Comparison of ENCODE assay signal across 19 cellular contexts in the genomic region with DNA sequence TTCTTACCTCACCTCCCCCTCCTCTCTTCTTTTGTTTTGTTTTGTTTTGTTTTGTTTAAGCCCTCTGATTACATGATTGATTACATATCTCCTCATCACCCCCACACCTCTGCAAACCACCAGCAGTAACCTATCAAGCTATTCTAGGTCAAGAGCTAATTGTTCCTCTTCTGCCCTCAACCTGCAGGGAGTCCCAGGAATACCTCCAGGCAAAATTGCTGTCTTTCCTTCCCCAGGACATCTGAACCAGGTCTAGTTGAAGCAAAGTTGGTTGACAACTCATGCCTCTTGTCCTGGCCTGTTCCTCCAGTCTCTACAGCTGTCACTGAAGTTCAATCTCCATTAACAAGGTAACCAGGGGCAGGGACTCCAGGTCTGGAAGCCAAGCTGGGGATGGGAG.
"Had no signal": no experiment of that assay in that cellular context is flagged by ENCODE, and none has a peak within 500 bp of the region (broad histone marks: within the 10 kb centered on the region; RNA-seq: fewer than 3 reads in every experiment).

No MANE protein-coding gene starts in this region.

- H3K27ac ChIP-seq: cardiac muscle cell, spleen, tibial artery had no signal

- DNase-seq: activated B cell treated with CpG ODN at 0.5 μM for 24 hours; activated CD4-positive, alpha-beta T cell treated with anti-CD3 and anti-CD28 coated beads for 4 hours; activated CD4-positive, alpha-beta T cell treated with anti-CD3 and anti-CD28 coated beads, Interleukin-2, amount 50 U/mL, for 48 hours; activated naive CD8-positive, alpha-beta T cell treated with anti-CD3 and anti-CD28 coated beads, Interleukin-2, amount 10 ng/mL, durations not matched to agents 7 days and 5 days; amygdala; cortex of kidney; erythroblast; foreskin fibroblast; midbrain; natural killer cell; spleen; stimulated activated CD4-positive, alpha-beta T cell treated with anti-CD3 and anti-CD28 coated beads, Interleukin-4, amount 100 ng/mL, for 1 hour; stimulated activated naive CD8-positive, alpha-beta T cell treated with anti-CD3 and anti-CD28 coated beads, Interleukin-15, amount 100 ng/mL, for 72 hours; T1000; tibial artery had no signal

- ATAC-seq: left lobe of liver, natural killer cell had no signal

- H3K9me3 ChIP-seq: spleen, tibial artery had no signal

- H3K4me1 ChIP-seq: tibial artery had no signal

- H3K27me3 ChIP-seq: cardiac muscle cell, spleen, tibial artery had no signal

- FAIRE-seq: urothelium cell line had no signal

- H3K4me3 ChIP-seq: cardiac muscle cell, lung, spleen, tibial artery had no signal

- H3K36me3 ChIP-seq: cardiac muscle cell, spleen, tibial artery had no signal
